ENCODE assay signal across 14 cellular contexts in the genomic region with DNA sequence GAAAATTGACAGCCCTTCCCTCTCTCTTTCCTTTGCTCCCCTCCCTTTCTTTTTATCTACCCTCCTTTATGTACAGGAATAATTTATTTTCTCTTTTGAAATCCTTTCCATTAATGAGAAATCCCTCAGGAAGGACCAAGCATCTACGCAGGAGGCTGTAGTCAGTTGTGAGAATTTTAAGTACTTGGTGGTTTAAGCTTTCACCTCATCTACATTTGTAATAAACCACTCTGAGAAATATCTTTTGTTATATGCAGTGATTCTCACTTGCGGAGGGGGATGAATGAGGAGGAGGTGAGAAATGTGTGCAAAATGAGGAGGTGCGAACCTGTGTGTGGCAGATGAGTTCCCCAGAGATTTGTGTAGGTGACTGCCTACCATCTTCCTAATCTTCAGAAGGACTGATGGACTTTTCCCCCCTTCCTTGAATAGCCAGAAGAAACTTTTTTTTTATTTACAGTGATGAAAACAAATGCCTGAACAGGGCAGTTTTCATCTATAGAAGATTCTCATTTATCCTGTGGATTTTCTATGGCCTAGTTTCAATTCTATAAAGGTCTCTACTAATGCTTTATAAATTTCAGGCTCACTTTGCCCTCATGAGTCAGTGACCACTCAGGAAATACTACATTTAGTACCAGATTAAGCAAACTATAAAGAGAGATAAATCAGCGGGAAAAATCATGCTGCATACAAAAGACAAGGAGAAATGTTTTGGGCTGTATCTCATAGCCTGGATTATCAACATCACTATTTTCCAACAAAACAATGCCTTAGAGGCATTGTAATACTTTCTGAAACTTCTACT.
DNase-seq lines count a peak whose midpoint lies in the region; ATAC-seq, FAIRE-seq and TF ChIP-seq lines count a peak whose summit lies in the region.
"Had no signal": no experiment of that assay in that cellular context is flagged by ENCODE, and none has a peak within 500 bp of the region (broad histone marks: within the 10 kb centered on the region; RNA-seq: fewer than 3 reads in every experiment).

No MANE protein-coding gene starts in this region.

- H3K27me3 Mint-ChIP-seq in osteocyte (ENCODE audit: unreplicated experiment): no peaks in the 10 kb centered on the region
- H3K27me3 Mint-ChIP-seq in activated CD8-positive, alpha-beta T cell treated with anti-CD3 and anti-CD28 coated beads, Interleukin-2, amount 10 ng/mL, durations not matched to agents 7 days and 5 days (ENCODE audit: low read depth): peaks cover 4% of the 10 kb centered on the region

- H3K9me3 Mint-ChIP-seq in osteocyte (ENCODE audit: unreplicated experiment): no peaks in the 10 kb centered on the region
- H3K9me3 Mint-ChIP-seq in activated CD8-positive, alpha-beta T cell treated with anti-CD3 and anti-CD28 coated beads, Interleukin-2, amount 10 ng/mL, durations not matched to agents 7 days and 5 days (ENCODE audit: insufficient read depth): no peaks in the 10 kb centered on the region

- H3K4me3 Mint-ChIP-seq in osteocyte (ENCODE audit: unreplicated experiment): no peak overlapping the region
- H3K4me3 Mint-ChIP-seq in activated CD8-positive, alpha-beta T cell treated with anti-CD3 and anti-CD28 coated beads, Interleukin-2, amount 10 ng/mL, durations not matched to agents 7 days and 5 days: no peak overlapping the region
- H3K4me3 Mint-ChIP-seq: naive B cell had no signal

- POLR2A ChIA-PET in activated CD8-positive, alpha-beta T cell treated with anti-CD3 and anti-CD28 coated beads, Interleukin-2, amount 10 ng/mL, durations not matched to agents 7 days and 5 days (lab: Charles Lee): no interaction called here

- CTCF ChIA-PET in activated CD8-positive, alpha-beta T cell treated with anti-CD3 and anti-CD28 coated beads, Interleukin-2, amount 10 ng/mL, durations not matched to agents 7 days and 5 days (lab: Charles Lee): no interaction called here

- peaks cover 59% of the 10 kb centered on the region for H3K4me1 Mint-ChIP-seq in osteocyte (ENCODE audit: unreplicated experiment)
- H3K4me1 Mint-ChIP-seq in activated CD8-positive, alpha-beta T cell treated with anti-CD3 and anti-CD28 coated beads, Interleukin-2, amount 10 ng/mL, durations not matched to agents 7 days and 5 days (ENCODE audit: low read depth): no peaks in the 10 kb centered on the region
- H3K4me1 Mint-ChIP-seq: naive B cell had no signal

- TF ChIP-seq POLR2A in GM12891 (IDR thresholded peaks at IDR 0.05; ENCODE audit: low read depth, low read length): no peak

- no peak for ATAC-seq in activated CD8-positive, alpha-beta T cell treated with anti-CD3 and anti-CD28 coated beads, Interleukin-2, amount 10 ng/mL, durations not matched to agents 7 days and 5 days
- ATAC-seq: body of pancreas had no signal

- no peak for FAIRE-seq in GM12891 (lab: Jason Lieb, UNC)
- FAIRE-seq in urothelium cell line (lab: Jason Lieb, UNC): no peak

- peak overlapping the region; percentile 75 for H3K27ac Mint-ChIP-seq in osteocyte (ENCODE audit: unreplicated experiment)
- H3K27ac Mint-ChIP-seq in activated CD8-positive, alpha-beta T cell treated with anti-CD3 and anti-CD28 coated beads, Interleukin-2, amount 10 ng/mL, durations not matched to agents 7 days and 5 days: no peak overlapping the region

- peak; percentile 87 for DNase-seq in EH (ENCODE audit: low read depth)
- peak; percentile 66 for DNase-seq in LHCN-M2 (ENCODE audit: low read depth)
- peak; percentile 10 for DNase-seq in dermis blood vessel endothelial cell
- no peak for DNase-seq in osteocyte (ENCODE audit: extremely low spot score, unreplicated experiment)
- DNase-seq in GM12891 (ENCODE audit: insufficient read length, low spot score): no peak
- no peak for DNase-seq in urothelium cell line (ENCODE audit: low spot score)
- no peak for DNase-seq in activated CD8-positive, alpha-beta T cell treated with anti-CD3 and anti-CD28 coated beads, Interleukin-2, amount 10 ng/mL, durations not matched to agents 7 days and 5 days
- DNase-seq in COLO829 (ENCODE audit: low spot score): no peak
- DNase-seq: activated CD4-positive, alpha-beta T cell treated with anti-CD3 and anti-CD28 coated beads for 1 hour; activated CD8-positive, alpha-beta memory T cell treated with anti-CD3 and anti-CD28 coated beads, Interleukin-2, amount 50 U/mL, for 4 hours; body of pancreas; DMS153; naive B cell; NCI-H2029 treated with DMSO at 0.1 percent for 48 hours had no signal

- H3K36me3 Mint-ChIP-seq in osteocyte (ENCODE audit: unreplicated experiment): peaks cover 2% of the 10 kb centered on the region
- H3K36me3 Mint-ChIP-seq in activated CD8-positive, alpha-beta T cell treated with anti-CD3 and anti-CD28 coated beads, Interleukin-2, amount 10 ng/mL, durations not matched to agents 7 days and 5 days (ENCODE audit: low read depth): no peaks in the 10 kb centered on the region
- H3K36me3 Mint-ChIP-seq: naive B cell had no signal

- no peak for TF ChIP-seq CTCF in osteocyte (IDR thresholded peaks at IDR 0.05)

TF ChIP-seq in GM12891, 5 proteins besides CTCF, POLR2A, EP300 and RAD21:
- TF ChIP-seq POU2F2 (IDR thresholded peaks at IDR 0.05; ENCODE audit: low read depth, low read length) (no peak), SPI1 (IDR thresholded peaks at IDR 0.05; ENCODE audit: low read depth, low read length) (no peak), PAX5 (IDR thresholded peaks at IDR 0.05; ENCODE audit: insufficient read depth, low read length, severe bottlenecking) (no peak), POLR2AphosphoS5 (IDR thresholded peaks at IDR 0.05; ENCODE audit: low read depth, low read length) (no peak), TAF1 (IDR thresholded peaks at IDR 0.05; ENCODE audit: low read depth, low read length) (no peak)

Comparison
In these comparisons a context has a peak if more than half of its experiments do, and no peak if none do; other contexts are left out.
1. DNase-seq: peak in EH (single experiment), LHCN-M2 (single experiment) and dermis blood vessel endothelial cell (single experiment); none in osteocyte (single experiment), GM12891 (single experiment), urothelium cell line (single experiment), activated CD8-positive, alpha-beta T cell treated with anti-CD3 and anti-CD28 coated beads, Interleukin-2, amount 10 ng/mL, durations not matched to agents 7 days and 5 days (single experiment) and COLO829 (single experiment).